In the genomic region with DNA sequence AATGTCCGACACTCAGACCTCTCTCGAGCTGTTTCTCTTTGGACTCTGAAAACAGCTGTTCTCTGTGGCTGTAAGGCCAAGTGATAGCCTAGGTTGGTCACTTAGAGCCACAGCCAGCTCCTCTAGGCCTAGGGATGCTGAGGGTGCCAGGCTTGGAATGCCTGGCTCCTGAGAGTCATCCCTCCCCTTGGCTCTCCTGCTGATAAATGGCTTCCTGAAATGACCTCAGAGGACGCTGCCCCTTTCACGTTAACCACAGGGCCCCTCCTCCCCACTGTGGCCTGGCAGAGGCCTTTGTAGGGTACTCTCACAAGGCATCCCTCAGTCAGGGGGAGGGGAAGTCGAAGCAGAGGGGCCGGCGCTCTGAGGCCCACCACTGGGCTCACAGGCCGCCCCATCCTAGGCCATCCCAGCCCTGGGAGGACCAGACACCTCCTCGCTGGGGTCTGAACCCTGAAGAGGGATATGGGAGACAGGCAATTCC, we compare ENCODE assay signal across 9 cellular contexts. TPM values are rescaled to one million over a fixed set of nuclear protein-coding genes. Genes with fewer than 3 reads are reported as not detected.
DNase-seq lines count a peak whose midpoint lies in the region; ATAC-seq, FAIRE-seq and TF ChIP-seq lines count a peak whose summit lies in the region.
"Had no signal": no experiment of that assay in that cellular context is flagged by ENCODE, and none has a peak within 500 bp of the region (broad histone marks: within the 10 kb centered on the region; RNA-seq: fewer than 3 reads in every experiment).

No MANE protein-coding gene starts in this region.

- peaks cover 4% of the 10 kb centered on the region for H3K4me1 Mint-ChIP-seq in activated naive CD8-positive, alpha-beta T cell treated with anti-CD3 and anti-CD28 coated beads, Interleukin-2, amount 10 ng/mL, durations not matched to agents 7 days and 5 days
- no peaks in the 10 kb centered on the region for H3K4me1 Mint-ChIP-seq in activated naive CD8-positive, alpha-beta T cell treated with anti-CD3 and anti-CD28 coated beads for 36 hours
- H3K4me1 Mint-ChIP-seq in neural crest cell = peaks cover 13% of the 10 kb centered on the region

- H3K9me3 ChIP-seq in duodenal mucosa (ENCODE audit: control insufficient read depth in 1 of 2, low read length in 2 of 2) (no peaks in the 10 kb centered on the region), aorta (ENCODE audit: control insufficient read depth, low read length) (no peaks in the 10 kb centered on the region)

- no peak overlapping the region for H3K4me3 ChIP-seq in duodenal mucosa (ENCODE audit: low read depth in 1 of 2, low read length in 2 of 2)
- no peak overlapping the region for H3K4me3 ChIP-seq in aorta (ENCODE audit: low read length in 2 of 2)

- H3K36me3 ChIP-seq in duodenal mucosa (ENCODE audit: control insufficient read depth in 1 of 2, insufficient read depth in 2 of 2, low read length in 2 of 2) (peaks cover 35 to 72% of the 10 kb centered on the region in 2 donors), aorta (ENCODE audit: control insufficient read depth in 1 of 2, insufficient read depth in 2 of 2, low read length in 1 of 2) (peaks cover 2 to 9% of the 10 kb centered on the region in 2 donors)

- H3K27me3 ChIP-seq in duodenal mucosa (ENCODE audit: control insufficient read depth in 1 of 2, insufficient read depth in 2 of 2, low read length in 2 of 2) = no peaks in the 10 kb centered on the region
- no peaks in the 10 kb centered on the region for H3K27me3 ChIP-seq in aorta (ENCODE audit: control insufficient read depth in 1 of 2, insufficient read depth in 2 of 2, low read length in 1 of 2)

- no peak for FAIRE-seq in RCC 7860 (lab: Jason Lieb, UNC)

- 47 to 50% methylated on average over 9 of the region's 9 CpGs for WGBS in aorta, 2 donors

- no peak for TF ChIP-seq CTCF in neural crest cell (conservative IDR thresholded peaks at IDR 0.05)

- H3K27ac ChIP-seq in duodenal mucosa (ENCODE audit: low read depth, low read length) (peak overlapping the region; percentile 64), aorta (ENCODE audit: low read depth in 1 of 2, low read length in 2 of 2) (peak overlapping the region; percentile 62 to 92)

- H3K4me3 Mint-ChIP-seq in activated naive CD8-positive, alpha-beta T cell treated with anti-CD3 and anti-CD28 coated beads, Interleukin-2, amount 10 ng/mL, durations not matched to agents 7 days and 5 days = no peak overlapping the region
- no peak overlapping the region for H3K4me3 Mint-ChIP-seq in activated naive CD8-positive, alpha-beta T cell treated with anti-CD3 and anti-CD28 coated beads for 36 hours
- H3K4me3 Mint-ChIP-seq in neural crest cell = peak overlapping the region; percentile 61
- H3K4me3 Mint-ChIP-seq: activated CD4-positive, alpha-beta T cell treated with anti-CD3 and anti-CD28 coated beads, Interleukin-2, amount 10 ng/mL, durations not matched to agents 7 days and 5 days had no signal

- no peak overlapping the region for H3K9ac ChIP-seq in duodenal mucosa (ENCODE audit: low read depth in 1 of 2, low read length in 2 of 2)

- H3K27ac Mint-ChIP-seq in activated naive CD8-positive, alpha-beta T cell treated with anti-CD3 and anti-CD28 coated beads, Interleukin-2, amount 10 ng/mL, durations not matched to agents 7 days and 5 days = peak overlapping the region; percentile 58
- H3K27ac Mint-ChIP-seq in activated naive CD8-positive, alpha-beta T cell treated with anti-CD3 and anti-CD28 coated beads for 36 hours = no peak overlapping the region
- H3K27ac Mint-ChIP-seq in neural crest cell (ENCODE audit: unreplicated experiment) = peak overlapping the region; percentile 93
- H3K27ac Mint-ChIP-seq: activated CD4-positive, alpha-beta T cell treated with anti-CD3 and anti-CD28 coated beads, Interleukin-2, amount 10 ng/mL, durations not matched to agents 7 days and 5 days had no signal

- peaks cover 0 to 6% of the 10 kb centered on the region in 2 donors for H3K4me1 ChIP-seq in duodenal mucosa (ENCODE audit: control insufficient read depth in 1 of 2, insufficient read depth in 2 of 2, low read length in 2 of 2)
- H3K4me1 ChIP-seq in aorta (ENCODE audit: control insufficient read depth in 1 of 2, insufficient read depth in 2 of 2, low read length in 2 of 2) = peaks cover 0 to 2% of the 10 kb centered on the region in 2 donors

- peaks cover 14% of the 10 kb centered on the region for H3K36me3 Mint-ChIP-seq in activated naive CD8-positive, alpha-beta T cell treated with anti-CD3 and anti-CD28 coated beads, Interleukin-2, amount 10 ng/mL, durations not matched to agents 7 days and 5 days
- peaks cover 8% of the 10 kb centered on the region for H3K36me3 Mint-ChIP-seq in activated naive CD8-positive, alpha-beta T cell treated with anti-CD3 and anti-CD28 coated beads for 36 hours
- H3K36me3 Mint-ChIP-seq in neural crest cell (ENCODE audit: low read depth) = peaks cover 10% of the 10 kb centered on the region

- H3K9me3 Mint-ChIP-seq in activated naive CD8-positive, alpha-beta T cell treated with anti-CD3 and anti-CD28 coated beads, Interleukin-2, amount 10 ng/mL, durations not matched to agents 7 days and 5 days = no peaks in the 10 kb centered on the region
- no peaks in the 10 kb centered on the region for H3K9me3 Mint-ChIP-seq in activated naive CD8-positive, alpha-beta T cell treated with anti-CD3 and anti-CD28 coated beads for 36 hours
- no peaks in the 10 kb centered on the region for H3K9me3 Mint-ChIP-seq in neural crest cell
- H3K9me3 Mint-ChIP-seq: activated CD4-positive, alpha-beta T cell treated with anti-CD3 and anti-CD28 coated beads, Interleukin-2, amount 10 ng/mL, durations not matched to agents 7 days and 5 days had no signal

- intact Hi-C loops in aorta (cut with DNase I) = loop anchor here in 1 of 2 donors (10.0 kb wide), 1 partner anchor 141 kb away; no protein-coding TSS in a partner anchor

- no peak for ATAC-seq in activated naive CD8-positive, alpha-beta T cell treated with anti-CD3 and anti-CD28 coated beads, Interleukin-2, amount 10 ng/mL, durations not matched to agents 7 days and 5 days (ENCODE audit: low read depth)
- peak; percentile 24 for ATAC-seq in aorta (ENCODE audit: low FRiP score)

- DNase-seq in activated naive CD8-positive, alpha-beta T cell treated with anti-CD3 and anti-CD28 coated beads, Interleukin-2, amount 10 ng/mL, durations not matched to agents 7 days and 5 days = no peak
- no peak for DNase-seq in activated naive CD8-positive, alpha-beta T cell treated with anti-CD3 and anti-CD28 coated beads for 36 hours
- no peak for DNase-seq in neural crest cell (ENCODE audit: low read depth, low spot score)
- DNase-seq in aorta = no peak
- no peak for DNase-seq in DMS 273 treated with DMSO at 0.1 percent for 48 hours (lab: John Stamatoyannopoulos, UW)
- no peak for DNase-seq in SIG-M5 treated with dmso at 0.1 percent for 504 hours (lab: John Stamatoyannopoulos, UW; ENCODE audit: unreplicated experiment)
- DNase-seq in RCC 7860 (ENCODE audit: low spot score) = no peak
- DNase-seq: activated CD4-positive, alpha-beta T cell treated with anti-CD3 and anti-CD28 coated beads, Interleukin-2, amount 10 ng/mL, durations not matched to agents 7 days and 5 days had no signal

- H3K27me3 Mint-ChIP-seq in activated naive CD8-positive, alpha-beta T cell treated with anti-CD3 and anti-CD28 coated beads, Interleukin-2, amount 10 ng/mL, durations not matched to agents 7 days and 5 days = no peaks in the 10 kb centered on the region
- H3K27me3 Mint-ChIP-seq in activated naive CD8-positive, alpha-beta T cell treated with anti-CD3 and anti-CD28 coated beads for 36 hours = no peaks in the 10 kb centered on the region
- no peaks in the 10 kb centered on the region for H3K27me3 Mint-ChIP-seq in neural crest cell (ENCODE audit: low read depth)
- H3K27me3 Mint-ChIP-seq: activated CD4-positive, alpha-beta T cell treated with anti-CD3 and anti-CD28 coated beads, Interleukin-2, amount 10 ng/mL, durations not matched to agents 7 days and 5 days had no signal

- POLR2A ChIA-PET in activated naive CD8-positive, alpha-beta T cell treated with anti-CD3 and anti-CD28 coated beads, Interleukin-2, amount 10 ng/mL, durations not matched to agents 7 days and 5 days (lab: Charles Lee) = no interaction called here

RNA-seq across cellular contexts. Expression of a gene that starts 51.0 kb away (rescaled TPM):
- total RNA-seq in activated naive CD8-positive, alpha-beta T cell treated with anti-CD3 and anti-CD28 coated beads, Interleukin-2, amount 10 ng/mL, durations not matched to agents 7 days and 5 days = 10 to 100 TPM; 34.5 to 38.0 TPM
- total RNA-seq in activated naive CD8-positive, alpha-beta T cell treated with anti-CD3 and anti-CD28 coated beads for 36 hours = 10 to 100 TPM; 27.2 to 29.1 TPM
- 28.4 and 29.9 TPM in 2 replicates for total RNA-seq in neural crest cell
- total RNA-seq in aorta = 10 to 100 TPM; 45.9 to 60.5 TPM
- polyA plus RNA-seq in aorta = 10 to 100 TPM; 40.1 to 43.7 TPM
